Comparison of ENCODE assay signal across 14 cellular contexts in the genomic region with DNA sequence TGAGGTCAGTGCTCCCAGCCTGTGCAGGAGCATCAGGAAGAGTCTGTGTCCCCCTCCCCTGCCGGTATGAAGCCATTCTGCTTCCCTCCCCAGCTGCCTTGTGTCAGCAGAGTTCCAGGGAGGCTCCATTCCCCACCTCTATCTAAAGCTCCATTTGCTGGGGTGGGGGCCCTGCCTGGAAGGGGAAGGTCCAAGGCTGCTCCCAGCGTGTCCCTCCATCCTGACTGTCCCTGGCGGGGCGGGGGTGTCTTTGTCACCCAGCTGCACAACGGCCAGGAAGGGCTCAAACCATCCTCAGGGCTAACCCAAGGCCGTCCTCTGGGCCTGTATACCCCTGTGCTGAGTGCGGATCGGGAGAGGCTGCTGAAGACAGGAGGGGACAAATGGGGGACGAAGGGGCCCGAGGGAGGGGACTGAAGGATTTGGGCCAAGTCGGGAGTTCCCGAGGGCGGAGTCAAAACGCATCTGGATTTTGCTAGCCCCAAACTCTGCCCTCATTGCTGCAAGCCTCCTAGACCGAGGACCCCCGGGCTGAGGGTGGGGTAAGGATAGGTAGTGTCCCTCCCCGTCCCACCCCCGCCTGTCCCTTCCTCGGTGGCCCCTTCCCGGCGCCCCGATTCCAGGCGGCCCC. TPM values are rescaled to one million over a fixed set of nuclear protein-coding genes. Genes with fewer than 3 reads are reported as not detected.
DNase-seq lines count a peak whose midpoint lies in the region; ATAC-seq and TF ChIP-seq lines count a peak whose summit lies in the region.
"Had no signal": no experiment of that assay in that cellular context is flagged by ENCODE, and none has a peak within 500 bp of the region (broad histone marks: within the 10 kb centered on the region; RNA-seq: fewer than 3 reads in every experiment).

No MANE protein-coding gene starts in this region.

- DNase-seq in breast epithelium (ENCODE audit: low spot score in 2 of 2): no peak
- no peak for DNase-seq in mammary epithelial cell
- DNase-seq in Right ventricle myocardium superior: peak; percentile 54
- DNase-seq in osteoblast (ENCODE audit: insufficient read length, low spot score, missing footprints): peak; percentile 66
- peak in 1 of 2 donors; percentile 73 for DNase-seq in aorta
- no peak for DNase-seq in activated T-cell treated with anti-CD3 and anti-CD28 coated beads, Interleukin-2, amount 50 U/mL, for 24 hours
- no peak for DNase-seq in cerebellar cortex (ENCODE audit: low spot score)
- DNase-seq in activated T-helper 1 cell treated with anti-CD3 and anti-CD28 coated beads, Interleukin-12 subunit alpha, Interleukin-12 subunit beta, Interleukin-2, Interleukin-4 antibody, amounts not matched to agents 30 ng/mL and 10 ng/mL and 1 ng/mL, durations not matched to agents 14 hours and 24 hours and 36 hours (ENCODE audit: low spot score): no peak
- DNase-seq: activated CD4-positive, alpha-beta T cell treated with anti-CD3 and anti-CD28 coated beads for 36 hours; NCI-H1930; stimulated activated CD4-positive, alpha-beta T cell treated with anti-CD3 and anti-CD28 coated beads, Interleukin-12 subunit alpha, Interleukin-12 subunit beta, amount 100 ng/mL, for 4 hours had no signal

- no peak for TF ChIP-seq CTCF in breast epithelium (IDR thresholded peaks at IDR 0.05)
- TF ChIP-seq CTCF in mammary epithelial cell (conservative IDR thresholded peaks at IDR 0.05 in 1 of 2, IDR thresholded peaks at IDR 0.05 in 1 of 2; ENCODE audit: extremely low read depth in 1 of 2, insufficient read depth in 1 of 2, low read depth in 1 of 2, low read length in 2 of 2): no peak
- no peak for TF ChIP-seq CTCF in osteoblast (IDR thresholded peaks at IDR 0.05; ENCODE audit: extremely low read depth, low read depth, low read length)

- no peaks in the 10 kb centered on the region for H3K79me2 ChIP-seq in mammary epithelial cell (ENCODE audit: insufficient read depth, low read length)
- H3K79me2 ChIP-seq in osteoblast (ENCODE audit: insufficient read depth, low read length): no peaks in the 10 kb centered on the region

- peak overlapping the region; percentile 85 to 97 for H3K27ac ChIP-seq in breast epithelium
- no peak overlapping the region for H3K27ac ChIP-seq in mammary epithelial cell (ENCODE audit: insufficient read depth, low read depth, low read length)
- H3K27ac ChIP-seq in osteoblast (ENCODE audit: low read depth, low read length): no peak overlapping the region
- no peak overlapping the region for H3K27ac ChIP-seq in aorta (ENCODE audit: low read depth in 1 of 2, low read length in 2 of 2)
- H3K27ac ChIP-seq: A549 had no signal

- no peak overlapping the region for H3K27ac Mint-ChIP-seq in activated T-cell treated with anti-CD3 and anti-CD28 coated beads, Interleukin-2, amount 50 U/mL, for 24 hours
- H3K27ac Mint-ChIP-seq in activated T-helper 1 cell treated with anti-CD3 and anti-CD28 coated beads, Interleukin-12 subunit alpha, Interleukin-12 subunit beta, Interleukin-2, Interleukin-4 antibody, amounts not matched to agents 30 ng/mL and 10 ng/mL and 1 ng/mL, durations not matched to agents 14 hours and 24 hours and 36 hours: no peak overlapping the region
- H3K27ac Mint-ChIP-seq: activated CD4-positive, alpha-beta T cell treated with anti-CD3 and anti-CD28 coated beads for 36 hours; stimulated activated naive CD8-positive, alpha-beta T cell treated with anti-CD3 and anti-CD28 coated beads, Interleukin-15, Interleukin-2, amounts not matched to agents 100 ng/mL and 50 ng/mL, for 24 hours had no signal

- H3K27me3 Mint-ChIP-seq in activated T-cell treated with anti-CD3 and anti-CD28 coated beads, Interleukin-2, amount 50 U/mL, for 24 hours: peaks cover 26% of the 10 kb centered on the region
- peaks cover 40% of the 10 kb centered on the region for H3K27me3 Mint-ChIP-seq in activated T-helper 1 cell treated with anti-CD3 and anti-CD28 coated beads, Interleukin-12 subunit alpha, Interleukin-12 subunit beta, Interleukin-2, Interleukin-4 antibody, amounts not matched to agents 30 ng/mL and 10 ng/mL and 1 ng/mL, durations not matched to agents 14 hours and 24 hours and 36 hours (ENCODE audit: insufficient read depth)

- no peak overlapping the region for H3K4me3 Mint-ChIP-seq in activated T-cell treated with anti-CD3 and anti-CD28 coated beads, Interleukin-2, amount 50 U/mL, for 24 hours
- H3K4me3 Mint-ChIP-seq in activated T-helper 1 cell treated with anti-CD3 and anti-CD28 coated beads, Interleukin-12 subunit alpha, Interleukin-12 subunit beta, Interleukin-2, Interleukin-4 antibody, amounts not matched to agents 30 ng/mL and 10 ng/mL and 1 ng/mL, durations not matched to agents 14 hours and 24 hours and 36 hours: no peak overlapping the region
- H3K4me3 Mint-ChIP-seq: activated CD4-positive, alpha-beta T cell treated with anti-CD3 and anti-CD28 coated beads for 36 hours; stimulated activated naive CD8-positive, alpha-beta T cell treated with anti-CD3 and anti-CD28 coated beads, Interleukin-15, Interleukin-2, amounts not matched to agents 100 ng/mL and 50 ng/mL, for 24 hours had no signal

- H3K4me1 ChIP-seq in breast epithelium (peaks cover 0 to 14% of the 10 kb centered on the region in 2 donors), mammary epithelial cell (ENCODE audit: insufficient read depth, low read length) (no peaks in the 10 kb centered on the region), osteoblast (ENCODE audit: insufficient read depth, low read length) (peaks cover 20% of the 10 kb centered on the region), aorta (ENCODE audit: control insufficient read depth in 1 of 2, insufficient read depth in 2 of 2, low read length in 2 of 2) (no peaks in the 10 kb centered on the region)
- H3K4me1 ChIP-seq: A549 had no signal

- CTCF ChIA-PET in mammary epithelial cell (lab: Charles Lee; ENCODE audit: low non-redundant PET): no interaction called here

- ATAC-seq in Right ventricle myocardium superior (ENCODE audit: poor library complexity): peak; percentile 16
- ATAC-seq in aorta (ENCODE audit: low FRiP score): peak; percentile 1
- ATAC-seq: activated CD4-positive, alpha-beta T cell treated with anti-CD3 and anti-CD28 coated beads for 36 hours had no signal

- dilution Hi-C loops in mammary epithelial cell (cut with HindIII; ENCODE audit: low sequenced_read_pairs): no loop called here

- intact Hi-C loops in breast epithelium (cut with DNase I; ENCODE audit: low total_unique reads): no loop called here
- intact Hi-C loops in mammary epithelial cell (cut with micrococcal nuclease): no loop called here
- intact Hi-C loops in Right ventricle myocardium superior (cut with DNase I): no loop called here
- intact Hi-C loops in aorta (cut with DNase I): no loop called here
- intact Hi-C loops in activated T-helper 1 cell treated with anti-CD3 and anti-CD28 coated beads, Interleukin-12 subunit alpha, Interleukin-12 subunit beta, Interleukin-2, Interleukin-4 antibody, amounts not matched to agents 30 ng/mL and 10 ng/mL and 1 ng/mL, durations not matched to agents 14 hours and 24 hours and 36 hours (cut with micrococcal nuclease): no loop called here

- H3K4me2 ChIP-seq in mammary epithelial cell (ENCODE audit: insufficient read depth, low read depth, low read length) (no peak overlapping the region), osteoblast (ENCODE audit: insufficient read depth, low read length) (peak overlapping the region; percentile 78)
- H3K4me2 ChIP-seq: A549 had no signal

- H3K9me3 Mint-ChIP-seq in activated T-cell treated with anti-CD3 and anti-CD28 coated beads, Interleukin-2, amount 50 U/mL, for 24 hours: no peaks in the 10 kb centered on the region
- H3K9me3 Mint-ChIP-seq in activated T-helper 1 cell treated with anti-CD3 and anti-CD28 coated beads, Interleukin-12 subunit alpha, Interleukin-12 subunit beta, Interleukin-2, Interleukin-4 antibody, amounts not matched to agents 30 ng/mL and 10 ng/mL and 1 ng/mL, durations not matched to agents 14 hours and 24 hours and 36 hours: no peaks in the 10 kb centered on the region
- H3K9me3 Mint-ChIP-seq: stimulated activated naive CD8-positive, alpha-beta T cell treated with anti-CD3 and anti-CD28 coated beads, Interleukin-15, Interleukin-2, amounts not matched to agents 100 ng/mL and 50 ng/mL, for 24 hours had no signal

- no peak for TF ChIP-seq POLR2A in breast epithelium (IDR thresholded peaks at IDR 0.05)

- no peaks in the 10 kb centered on the region for H3K4me1 Mint-ChIP-seq in activated T-cell treated with anti-CD3 and anti-CD28 coated beads, Interleukin-2, amount 50 U/mL, for 24 hours (ENCODE audit: low read depth)
- no peaks in the 10 kb centered on the region for H3K4me1 Mint-ChIP-seq in activated T-helper 1 cell treated with anti-CD3 and anti-CD28 coated beads, Interleukin-12 subunit alpha, Interleukin-12 subunit beta, Interleukin-2, Interleukin-4 antibody, amounts not matched to agents 30 ng/mL and 10 ng/mL and 1 ng/mL, durations not matched to agents 14 hours and 24 hours and 36 hours (ENCODE audit: low read depth)

- H2AFZ ChIP-seq in mammary epithelial cell (ENCODE audit: low read depth, low read length): no peak overlapping the region
- peak overlapping the region; percentile 23 for H2AFZ ChIP-seq in osteoblast (ENCODE audit: low read length)

- H3K36me3 ChIP-seq in breast epithelium: no peaks in the 10 kb centered on the region
- no peaks in the 10 kb centered on the region for H3K36me3 ChIP-seq in mammary epithelial cell (ENCODE audit: insufficient read depth, low read length)
- no peaks in the 10 kb centered on the region for H3K36me3 ChIP-seq in osteoblast (ENCODE audit: insufficient read depth, low read length)
- H3K36me3 ChIP-seq in aorta (ENCODE audit: control insufficient read depth in 1 of 2, insufficient read depth in 2 of 2, low read length in 1 of 2): no peaks in the 10 kb centered on the region

- in situ Hi-C loops in mammary epithelial cell (cut with MboI; ENCODE audit: low sequenced_read_pairs in 2 of 2): no loop called here

- no TSS peak for BruUV-seq in mammary epithelial cell (replicated peaks; lab: Mats Ljungman, UMichigan)

- H3K9me3 ChIP-seq in breast epithelium (no peaks in the 10 kb centered on the region), mammary epithelial cell (replicated peaks; ENCODE audit: insufficient read depth, low read length) (no peaks in the 10 kb centered on the region), osteoblast (ENCODE audit: low read depth, low read length) (no peaks in the 10 kb centered on the region), aorta (ENCODE audit: control insufficient read depth, low read length) (no peaks in the 10 kb centered on the region)
- H3K9me3 ChIP-seq: A549 had no signal

- no peaks in the 10 kb centered on the region for H3K36me3 Mint-ChIP-seq in activated T-cell treated with anti-CD3 and anti-CD28 coated beads, Interleukin-2, amount 50 U/mL, for 24 hours (ENCODE audit: low read depth)
- no peaks in the 10 kb centered on the region for H3K36me3 Mint-ChIP-seq in activated T-helper 1 cell treated with anti-CD3 and anti-CD28 coated beads, Interleukin-12 subunit alpha, Interleukin-12 subunit beta, Interleukin-2, Interleukin-4 antibody, amounts not matched to agents 30 ng/mL and 10 ng/mL and 1 ng/mL, durations not matched to agents 14 hours and 24 hours and 36 hours (ENCODE audit: low read depth)

- H3K27me3 ChIP-seq in breast epithelium (no peaks in the 10 kb centered on the region), mammary epithelial cell (ENCODE audit: insufficient read depth, low read length) (peaks cover 26% of the 10 kb centered on the region), osteoblast (ENCODE audit: insufficient read depth, low read length) (no peaks in the 10 kb centered on the region), aorta (ENCODE audit: control insufficient read depth in 1 of 2, insufficient read depth in 2 of 2, low read length in 1 of 2) (no peaks in the 10 kb centered on the region)

- H4K20me1 ChIP-seq in mammary epithelial cell (ENCODE audit: insufficient read depth, low read length) (no peaks in the 10 kb centered on the region), osteoblast (ENCODE audit: insufficient read depth, low read length) (no peaks in the 10 kb centered on the region)

- 79% methylated on average over 5 of the region's 23 CpGs for WGBS in mammary epithelial cell (ENCODE audit: low coverage, missing lambda C conversion rate)
- 42 to 45% methylated on average over 22 to 23 of the region's 23 CpGs for WGBS in aorta, 2 donors

- no peak overlapping the region for H3K9ac ChIP-seq in mammary epithelial cell (ENCODE audit: insufficient read depth, low read length)

- H3K4me3 ChIP-seq in breast epithelium: peak overlapping the region; percentile 64 to 91 (median 69)
- no peak overlapping the region for H3K4me3 ChIP-seq in mammary epithelial cell (replicated peaks in 1 of 3; ENCODE audit: insufficient read depth in 1 of 3, low read depth in 2 of 3, low read length in 3 of 3)
- H3K4me3 ChIP-seq in osteoblast (ENCODE audit: insufficient read depth, low read length): peak overlapping the region; percentile 73
- H3K4me3 ChIP-seq in aorta (ENCODE audit: low read length in 2 of 2): no peak overlapping the region
- H3K4me3 ChIP-seq: A549 had no signal

RNA-seq across cellular contexts. Expression of a gene that starts 0.7 kb away (rescaled TPM):
- 100 to 1,000 TPM in 2 of 3 donors, 10 to 100 TPM in 1; 24.7 to 274 (median 109) TPM for total RNA-seq in breast epithelium
- under 1 TPM in 1 of 2 donors, not detected in 1; 0.33 TPM for total RNA-seq in mammary epithelial cell
- not detected for polyA plus RNA-seq in mammary epithelial cell
- polyA minus RNA-seq in mammary epithelial cell: not detected
- total RNA-seq in Right ventricle myocardium superior: 35.1 TPM
- total RNA-seq in osteoblast: 9.8 and 11.5 TPM in 2 replicates
- 10 to 100 TPM; 53.6 to 96.9 TPM for total RNA-seq in aorta
- 10 to 100 TPM in 1 of 2 donors, 1 to 10 TPM in 1; 3.4 to 13.5 TPM for polyA plus RNA-seq in aorta
- not detected in 2 replicates for total RNA-seq in activated T-helper 1 cell treated with anti-CD3 and anti-CD28 coated beads, Interleukin-12 subunit alpha, Interleukin-12 subunit beta, Interleukin-2, Interleukin-4 antibody, amounts not matched to agents 30 ng/mL and 10 ng/mL and 1 ng/mL, durations not matched to agents 14 hours and 24 hours and 36 hours
- total RNA-seq: activated CD4-positive, alpha-beta T cell treated with anti-CD3 and anti-CD28 coated beads for 36 hours; HT-29 had no signal

RNA-seq across cellular contexts. Expression of a gene that starts 18.7 kb away (rescaled TPM):
- total RNA-seq in breast epithelium: not detected
- total RNA-seq in mammary epithelial cell: not detected
- polyA plus RNA-seq in mammary epithelial cell: not detected
- polyA minus RNA-seq in mammary epithelial cell: not detected
- total RNA-seq in Right ventricle myocardium superior: not detected
- total RNA-seq in osteoblast: not detected in 2 replicates
- total RNA-seq in aorta: under 1 TPM in 1 of 2 donors, not detected in 1; 0.54 TPM
- not detected for polyA plus RNA-seq in aorta
- total RNA-seq in activated T-helper 1 cell treated with anti-CD3 and anti-CD28 coated beads, Interleukin-12 subunit alpha, Interleukin-12 subunit beta, Interleukin-2, Interleukin-4 antibody, amounts not matched to agents 30 ng/mL and 10 ng/mL and 1 ng/mL, durations not matched to agents 14 hours and 24 hours and 36 hours: not detected in 2 replicates
- total RNA-seq: activated CD4-positive, alpha-beta T cell treated with anti-CD3 and anti-CD28 coated beads for 36 hours; HT-29 had no signal
- polyA plus RNA-seq: A549 had no signal

RNA-seq across cellular contexts. Expression of a gene that starts 44.9 kb away (rescaled TPM):
- 10 to 100 TPM; 12.3 to 26.3 (median 23.6) TPM for total RNA-seq in breast epithelium
- 10 to 100 TPM; 13.7 to 19.6 TPM for total RNA-seq in mammary epithelial cell
- 10.8 TPM for polyA plus RNA-seq in mammary epithelial cell
- 13.8 TPM for polyA minus RNA-seq in mammary epithelial cell
- 9.7 TPM for total RNA-seq in Right ventricle myocardium superior
- 10.5 and 13.0 TPM in 2 replicates for total RNA-seq in osteoblast
- total RNA-seq in aorta: 10 to 100 TPM; 24.0 to 24.5 TPM
- polyA plus RNA-seq in aorta: 1 to 10 TPM; 2.3 to 6.9 TPM
- 11.4 and 12.0 TPM in 2 replicates for total RNA-seq in activated T-helper 1 cell treated with anti-CD3 and anti-CD28 coated beads, Interleukin-12 subunit alpha, Interleukin-12 subunit beta, Interleukin-2, Interleukin-4 antibody, amounts not matched to agents 30 ng/mL and 10 ng/mL and 1 ng/mL, durations not matched to agents 14 hours and 24 hours and 36 hours

RNA-seq across cellular contexts. Expression of a gene that starts 58.0 kb away (rescaled TPM):
- total RNA-seq in breast epithelium (1 to 10 TPM in 1 of 3 donors, under 1 TPM in 2; 0.16 to 1.3 (median 0.29) TPM), mammary epithelial cell (under 1 TPM in 1 of 2 donors, not detected in 1; 0.50 TPM), Right ventricle myocardium superior (0.30 TPM), osteoblast (0.29 and 0.36 TPM in 2 replicates), aorta (1 to 10 TPM; 1.0 to 2.1 TPM)
- polyA plus RNA-seq in mammary epithelial cell (not detected), aorta (under 1 TPM in 1 of 2 donors, not detected in 1; 0.08 TPM)
- not detected for polyA minus RNA-seq in mammary epithelial cell
- 0.15 and 0.18 TPM in 2 replicates for total RNA-seq in activated T-helper 1 cell treated with anti-CD3 and anti-CD28 coated beads, Interleukin-12 subunit alpha, Interleukin-12 subunit beta, Interleukin-2, Interleukin-4 antibody, amounts not matched to agents 30 ng/mL and 10 ng/mL and 1 ng/mL, durations not matched to agents 14 hours and 24 hours and 36 hours
- total RNA-seq: HT-29 had no signal

Comparison
In these comparisons a context has a peak if more than half of its experiments do, and no peak if none do; other contexts are left out.
1. H3K27ac ChIP-seq: peak in breast epithelium (2 of 2); none in mammary epithelial cell (single experiment), osteoblast (single experiment) and aorta (0 of 2).
2. H3K4me3 ChIP-seq: peak in breast epithelium (3 of 3) and osteoblast (single experiment); none in mammary epithelial cell (0 of 3) and aorta (0 of 2).
3. DNase-seq: peak in Right ventricle myocardium superior (single experiment) and osteoblast (single experiment); none in breast epithelium (0 of 2), mammary epithelial cell (single experiment), activated T-cell treated with anti-CD3 and anti-CD28 coated beads, Interleukin-2, amount 50 U/mL, for 24 hours (single experiment), cerebellar cortex (single experiment) and activated T-helper 1 cell treated with anti-CD3 and anti-CD28 coated beads, Interleukin-12 subunit alpha, Interleukin-12 subunit beta, Interleukin-2, Interleukin-4 antibody, amounts not matched to agents 30 ng/mL and 10 ng/mL and 1 ng/mL, durations not matched to agents 14 hours and 24 hours and 36 hours (single experiment).